7 cellular contexts compared by ENCODE assay signal in genomic region chr2:137233091-137233490, GRCh38.
"Had no signal": no experiment of that assay in that cellular context is flagged by ENCODE, and none has a peak within 500 bp of the region (broad histone marks: within the 10 kb centered on the region; RNA-seq: fewer than 3 reads in every experiment).

No MANE protein-coding gene starts in this region.

- H3K4me3 ChIP-seq: K562 had no signal

- DNase-seq: IMR-90, KBM-7, KG1 had no signal

- H3K27ac Mint-ChIP-seq: IgD-negative memory B cell had no signal

- H3K27ac ChIP-seq: HL-60 had no signal

- FAIRE-seq: HTR-8/SVneo, K562 had no signal

- H3K27me3 Mint-ChIP-seq: IgD-negative memory B cell had no signal

- ATAC-seq: K562 had no signal

- H3K4me1 Mint-ChIP-seq: IgD-negative memory B cell had no signal

- H3K4me3 Mint-ChIP-seq: IgD-negative memory B cell had no signal

- H3K36me3 Mint-ChIP-seq: IgD-negative memory B cell had no signal
